In genomic region chr12:12546314-12546772, GRCh38 we compare ENCODE assay signal across 1 cellular context.
TF ChIP-seq lines count a peak whose summit lies in the region.

No MANE protein-coding gene starts in this region.

TF ChIP-seq in HepG2, 621 proteins besides CTCF, POLR2A, EP300 and RAD21 (continued from another document and continues in another):
- TF ChIP-seq ZBTB46 (CRISPR knock-in tag; IDR thresholded peaks at IDR 0.05; ENCODE audit: borderline replicate concordance) (no peak), ZNF646 (CRISPR knock-in tag; IDR thresholded peaks at IDR 0.05) (no peak), ZNF44 (CRISPR knock-in tag; IDR thresholded peaks at IDR 0.05) (no peak), SAFB2 (CRISPR knock-in tag; IDR thresholded peaks at IDR 0.05; ENCODE audit: borderline replicate concordance, low read depth) (no peak), FOXO1 (CRISPR knock-in tag; IDR thresholded peaks at IDR 0.05) (peak; percentile 90), MXD4 (CRISPR knock-in tag; IDR thresholded peaks at IDR 0.05) (0 out of 2 replicates have a peak, but pooled peaks have one; percentile 58), AKAP8 (CRISPR knock-in tag; IDR thresholded peaks at IDR 0.05) (no peak), ETV5 (CRISPR knock-in tag; IDR thresholded peaks at IDR 0.05; ENCODE audit: borderline replicate concordance) (peak; percentile 77; the same call in 1 of the 2 replicates), ATF2 (CRISPR knock-in tag; IDR thresholded peaks at IDR 0.05) (peak; percentile 87), DMAP1 (CRISPR knock-in tag; IDR thresholded peaks at IDR 0.05) (0 out of 2 replicates have a peak, but pooled peaks have one; percentile 46), ZNF318 (CRISPR knock-in tag; IDR thresholded peaks at IDR 0.05) (no peak), ZNF660 (CRISPR knock-in tag; IDR thresholded peaks at IDR 0.05; ENCODE audit: borderline replicate concordance, low read depth) (no peak), ZKSCAN1 (IDR thresholded peaks at IDR 0.05; ENCODE audit: low read length) (0 out of 2 replicates have a peak, but pooled peaks have one; percentile 45), ZC3H4 (CRISPR knock-in tag; IDR thresholded peaks at IDR 0.05; ENCODE audit: borderline replicate concordance) (no peak), ZNF558 (CRISPR knock-in tag; IDR thresholded peaks at IDR 0.05; ENCODE audit: borderline replicate concordance) (no peak), HOXA9 (CRISPR knock-in tag; IDR thresholded peaks at IDR 0.05; ENCODE audit: borderline replicate concordance) (no peak), HMG20A (CRISPR knock-in tag; IDR thresholded peaks at IDR 0.05; ENCODE audit: borderline replicate concordance) (peak; percentile 95; the same call in 1 of the 2 replicates), ZHX2 (IDR thresholded peaks at IDR 0.05; ENCODE audit: low read depth) (0 out of 2 replicates have a peak, but pooled peaks have one; percentile 52), ZHX2 (CRISPR knock-in tag; IDR thresholded peaks at IDR 0.05; ENCODE audit: borderline replicate concordance) (no peak; the same call in 1 of the 2 replicates), ZBTB26 (CRISPR knock-in tag; IDR thresholded peaks at IDR 0.05; ENCODE audit: borderline replicate concordance) (no peak), ZNF280B (CRISPR knock-in tag; IDR thresholded peaks at IDR 0.05; ENCODE audit: borderline replicate concordance) (no peak), MAF1 (CRISPR knock-in tag; IDR thresholded peaks at IDR 0.05; ENCODE audit: borderline replicate concordance) (no peak), RFXAP (CRISPR knock-in tag; IDR thresholded peaks at IDR 0.05; ENCODE audit: borderline replicate concordance) (peak; percentile 43; the same call in 1 of the 2 replicates), MIER2 (CRISPR knock-in tag; IDR thresholded peaks at IDR 0.05) (0 out of 2 replicates have a peak, but pooled peaks have one; percentile 52)
